ENCODE assay signal across 18 cellular contexts in genomic region chr16:11034481-11034931, GRCh38.
A peak's percentile ranks its signal among the peaks of the same experiment; 100 is the strongest.
DNase-seq lines count a peak whose midpoint lies in the region; ATAC-seq, FAIRE-seq and TF ChIP-seq lines count a peak whose summit lies in the region.
"Had no signal": no experiment of that assay in that cellular context is flagged by ENCODE, and none has a peak within 500 bp of the region (broad histone marks: within the 10 kb centered on the region; RNA-seq: fewer than 3 reads in every experiment).

No MANE protein-coding gene starts in this region.

- peak; percentile 3 to 23 for ATAC-seq in right cardiac atrium
- no peak for ATAC-seq in stimulated activated memory B cell treated with anti-CD40 and anti-IgM and Interleukin-4, amounts not matched to agents 10 μg/mL and 1 μg/mL and 100 μg/mL, for 72 hours
- no peak for ATAC-seq in HG02938 (IDR thresholded peaks at IDR 0.05; ENCODE audit: unreplicated experiment)
- no peak for ATAC-seq in natural killer cell treated with Interleukin-12 subunit alpha and Interleukin-12 subunit beta and Interleukin-15 and Interleukin-18, amount 100 ng/mL, for 72 hours
- no peak for ATAC-seq in T-cell (replicated peaks in 1 of 4)

- no peaks in the 10 kb centered on the region for H3K79me2 ChIP-seq in astrocyte (ENCODE audit: insufficient read depth, low read length)

- 62% methylated on average over 8 of the region's 8 CpGs for WGBS in right cardiac atrium

- H3K9me3 Mint-ChIP-seq in astrocyte (ENCODE audit: unreplicated experiment) (peaks cover 6% of the 10 kb centered on the region), T-cell (no peaks in the 10 kb centered on the region)
- no peaks in the 10 kb centered on the region for H3K9me3 Mint-ChIP-seq in stimulated activated memory B cell treated with anti-CD40 and anti-IgM and Interleukin-4, amounts not matched to agents 10 μg/mL and 1 μg/mL and 100 μg/mL, for 72 hours
- peaks cover under 1% of the 10 kb centered on the region for H3K9me3 Mint-ChIP-seq in natural killer cell treated with Interleukin-12 subunit alpha and Interleukin-12 subunit beta and Interleukin-15 and Interleukin-18, amount 100 ng/mL, for 72 hours
- H3K9me3 Mint-ChIP-seq: CD4-positive, alpha-beta T cell had no signal

- CTCF ChIA-PET in T-cell (lab: Charles Lee) = no interaction called here

- no peaks in the 10 kb centered on the region for H4K20me1 ChIP-seq in astrocyte (ENCODE audit: insufficient read depth, low read length)

- H3K4me3 Mint-ChIP-seq in astrocyte (ENCODE audit: unreplicated experiment) = no peak overlapping the region
- no peak overlapping the region for H3K4me3 Mint-ChIP-seq in stimulated activated memory B cell treated with anti-CD40 and anti-IgM and Interleukin-4, amounts not matched to agents 10 μg/mL and 1 μg/mL and 100 μg/mL, for 72 hours
- no peak overlapping the region for H3K4me3 Mint-ChIP-seq in natural killer cell treated with Interleukin-12 subunit alpha and Interleukin-12 subunit beta and Interleukin-15 and Interleukin-18, amount 100 ng/mL, for 72 hours
- no peak overlapping the region for H3K4me3 Mint-ChIP-seq in T-cell
- H3K4me3 Mint-ChIP-seq: CD4-positive, alpha-beta T cell had no signal

- no peaks in the 10 kb centered on the region for H3K9me3 ChIP-seq in astrocyte (ENCODE audit: insufficient read depth, low read depth, low read length)
- H3K9me3 ChIP-seq in right cardiac atrium (ENCODE audit: control insufficient read depth, low read length) = no peaks in the 10 kb centered on the region
- H3K9me3 ChIP-seq: body of pancreas, prostate gland had no signal

- H3K27ac Mint-ChIP-seq in astrocyte (ENCODE audit: unreplicated experiment) = no peak overlapping the region
- H3K27ac Mint-ChIP-seq in stimulated activated memory B cell treated with anti-CD40 and anti-IgM and Interleukin-4, amounts not matched to agents 10 μg/mL and 1 μg/mL and 100 μg/mL, for 72 hours = peak overlapping the region; percentile 13
- peak overlapping the region in 1 of 2 donors; percentile 21 for H3K27ac Mint-ChIP-seq in natural killer cell treated with Interleukin-12 subunit alpha and Interleukin-12 subunit beta and Interleukin-15 and Interleukin-18, amount 100 ng/mL, for 72 hours
- no peak overlapping the region for H3K27ac Mint-ChIP-seq in T-cell
- H3K27ac Mint-ChIP-seq: CD4-positive, alpha-beta T cell had no signal

- H3K9ac ChIP-seq in astrocyte (ENCODE audit: low read length) = no peak overlapping the region

- H3K27me3 ChIP-seq in astrocyte (ENCODE audit: insufficient read depth, low read length) = no peaks in the 10 kb centered on the region
- H3K27me3 ChIP-seq in right cardiac atrium (ENCODE audit: control insufficient read depth, insufficient read depth) = no peaks in the 10 kb centered on the region
- H3K27me3 ChIP-seq: body of pancreas had no signal

- H3K36me3 ChIP-seq in astrocyte (ENCODE audit: insufficient read depth, low read length) = no peaks in the 10 kb centered on the region
- H3K36me3 ChIP-seq: prostate gland had no signal

- no peak for TF ChIP-seq CTCF in astrocyte (IDR thresholded peaks at IDR 0.05; ENCODE audit: insufficient read depth, low read depth, low read length)

- no peak overlapping the region for H3K4me2 ChIP-seq in astrocyte (ENCODE audit: low read length)

- DNase-seq in MV-4-11 (lab: John Stamatoyannopoulos, UW) (peak; percentile 50), astrocyte (ENCODE audit: low read depth) (peak; percentile 34), right cardiac atrium (peak in 1 of 3 donors; percentile 74), NCI-H2196 (lab: John Stamatoyannopoulos, UW; ENCODE audit: unreplicated experiment) (no peak), T-cell (no peak)
- DNase-seq in natural killer cell treated with Interleukin-12 subunit alpha and Interleukin-12 subunit beta and Interleukin-15 and Interleukin-18, amount 100 ng/mL, for 72 hours (ENCODE audit: low spot score) = no peak
- DNase-seq: activated naive CD4-positive, alpha-beta T cell treated with Interleukin-2 at 50 U/mL for 16 hours; CD4-positive, alpha-beta T cell; effector CD4-positive, alpha-beta T cell; NCI-H2029 treated with DMSO at 0.1 percent for 48 hours; NCI-H748 treated with DMSO at 0.1 percent for 48 hours; stimulated activated CD4-positive, alpha-beta T cell treated with anti-CD3 and anti-CD28 coated beads, Interleukin-2, amount 100 ng/mL, for 24 hours; trophoblast cell had no signal

- no peak overlapping the region for H3K4me3 ChIP-seq in astrocyte (ENCODE audit: insufficient read depth, low read depth, low read length)
- H3K4me3 ChIP-seq in right cardiac atrium (ENCODE audit: low read length) = no peak overlapping the region
- H3K4me3 ChIP-seq: body of pancreas, prostate gland had no signal

- H3K27ac ChIP-seq in astrocyte (ENCODE audit: low read depth, low read length) (no peak overlapping the region), right cardiac atrium (ENCODE audit: low read length) (no peak overlapping the region)
- H3K27ac ChIP-seq: body of pancreas had no signal

- intact Hi-C loops in right cardiac atrium (cut with DNase I) = no loop called here

- no peaks in the 10 kb centered on the region for H3K27me3 Mint-ChIP-seq in astrocyte (ENCODE audit: low read depth, unreplicated experiment)
- no peaks in the 10 kb centered on the region for H3K27me3 Mint-ChIP-seq in stimulated activated memory B cell treated with anti-CD40 and anti-IgM and Interleukin-4, amounts not matched to agents 10 μg/mL and 1 μg/mL and 100 μg/mL, for 72 hours
- H3K27me3 Mint-ChIP-seq in natural killer cell treated with Interleukin-12 subunit alpha and Interleukin-12 subunit beta and Interleukin-15 and Interleukin-18, amount 100 ng/mL, for 72 hours = no peaks in the 10 kb centered on the region
- no peaks in the 10 kb centered on the region for H3K27me3 Mint-ChIP-seq in T-cell
- H3K27me3 Mint-ChIP-seq: CD4-positive, alpha-beta T cell had no signal

- no peak overlapping the region for H2AFZ ChIP-seq in astrocyte (ENCODE audit: low read depth, low read length)

- H3K36me3 Mint-ChIP-seq in astrocyte (ENCODE audit: low read depth, unreplicated experiment) (peaks cover 65% of the 10 kb centered on the region), T-cell (peaks cover 72% of the 10 kb centered on the region)
- peaks cover 96% of the 10 kb centered on the region for H3K36me3 Mint-ChIP-seq in stimulated activated memory B cell treated with anti-CD40 and anti-IgM and Interleukin-4, amounts not matched to agents 10 μg/mL and 1 μg/mL and 100 μg/mL, for 72 hours
- peaks cover 26% of the 10 kb centered on the region for H3K36me3 Mint-ChIP-seq in natural killer cell treated with Interleukin-12 subunit alpha and Interleukin-12 subunit beta and Interleukin-15 and Interleukin-18, amount 100 ng/mL, for 72 hours

- no peak for FAIRE-seq in astrocyte (lab: Jason Lieb, UNC)
- FAIRE-seq: islet of Langerhans had no signal

- H3K4me1 Mint-ChIP-seq in astrocyte (ENCODE audit: low read depth, unreplicated experiment) = peaks cover 9% of the 10 kb centered on the region
- peaks cover under 1% of the 10 kb centered on the region for H3K4me1 Mint-ChIP-seq in stimulated activated memory B cell treated with anti-CD40 and anti-IgM and Interleukin-4, amounts not matched to agents 10 μg/mL and 1 μg/mL and 100 μg/mL, for 72 hours
- peaks cover 16 to 28% of the 10 kb centered on the region in 2 donors for H3K4me1 Mint-ChIP-seq in natural killer cell treated with Interleukin-12 subunit alpha and Interleukin-12 subunit beta and Interleukin-15 and Interleukin-18, amount 100 ng/mL, for 72 hours (ENCODE audit: low read depth in 2 of 2)
- peaks cover 0 to 7% (median 0%) of the 10 kb centered on the region in 3 donors for H3K4me1 Mint-ChIP-seq in T-cell

- POLR2A ChIA-PET in T-cell (lab: Charles Lee) = no interaction called here

- H3K4me1 ChIP-seq in astrocyte (ENCODE audit: insufficient read depth, low read length) = peaks cover 3% of the 10 kb centered on the region
- peaks cover 13% of the 10 kb centered on the region for H3K4me1 ChIP-seq in right cardiac atrium (ENCODE audit: control insufficient read depth, insufficient read depth, low read length)
- H3K4me1 ChIP-seq: body of pancreas, prostate gland had no signal

Comparison
In these comparisons a context has a peak if more than half of its experiments do, and no peak if none do; other contexts are left out.
1. DNase-seq: peak in MV-4-11 (single experiment) and astrocyte (single experiment); none in NCI-H2196 (single experiment), natural killer cell treated with Interleukin-12 subunit alpha and Interleukin-12 subunit beta and Interleukin-15 and Interleukin-18, amount 100 ng/mL, for 72 hours (single experiment) and T-cell (0 of 34).
2. ATAC-seq: peak in right cardiac atrium (2 of 2); none in stimulated activated memory B cell treated with anti-CD40 and anti-IgM and Interleukin-4, amounts not matched to agents 10 μg/mL and 1 μg/mL and 100 μg/mL, for 72 hours (single experiment), HG02938 (single experiment), natural killer cell treated with Interleukin-12 subunit alpha and Interleukin-12 subunit beta and Interleukin-15 and Interleukin-18, amount 100 ng/mL, for 72 hours (0 of 2) and T-cell (0 of 4).